13 cellular contexts compared by ENCODE assay signal in genomic region chr20:49185071-49185757, GRCh38. TPM values are rescaled to one million over a fixed set of nuclear protein-coding genes. Genes with fewer than 3 reads are reported as not detected.
DNase-seq lines count a peak whose midpoint lies in the region; ATAC-seq and TF ChIP-seq lines count a peak whose summit lies in the region.
"Had no signal": no experiment of that assay in that cellular context is flagged by ENCODE, and none has a peak within 500 bp of the region (broad histone marks: within the 10 kb centered on the region; RNA-seq: fewer than 3 reads in every experiment).

No MANE protein-coding gene starts in this region.

- H3K79me2 ChIP-seq in Karpas-422 (ENCODE audit: low read length): peaks cover 76% of the 10 kb centered on the region

- H3K27me3 Mint-ChIP-seq in T-helper 1 cell treated with Interleukin-12 subunit alpha and Interleukin-12 subunit beta and Interleukin-4 antibody, amounts not matched to agents 30 μg/mL and 1 μg/mL, for 36 hours (ENCODE audit: low read depth): peaks cover 5% of the 10 kb centered on the region
- peaks cover 5% of the 10 kb centered on the region for H3K27me3 Mint-ChIP-seq in brain

- ATAC-seq in GM18517 (IDR thresholded peaks at IDR 0.05; ENCODE audit: unreplicated experiment) (no peak), GM21526 (IDR thresholded peaks at IDR 0.05; ENCODE audit: low FRiP score, unreplicated experiment) (no peak)
- ATAC-seq: HCT116, left lung had no signal

- H3K9ac ChIP-seq in Karpas-422 (ENCODE audit: low read length): 0 out of 2 replicates have a peak overlapping the region, but pooled peaks have one; percentile 3

- H3K4me3 Mint-ChIP-seq in T-helper 1 cell treated with Interleukin-12 subunit alpha and Interleukin-12 subunit beta and Interleukin-4 antibody, amounts not matched to agents 30 μg/mL and 1 μg/mL, for 36 hours: peak overlapping the region; percentile 42
- peak overlapping the region; percentile 26 to 89 (median 65) for H3K4me3 Mint-ChIP-seq in brain

- H3K27ac ChIP-seq in Karpas-422 (ENCODE audit: low read length) (no peak overlapping the region), neutrophil (peak overlapping the region; percentile 98)

- H3K36me3 Mint-ChIP-seq in T-helper 1 cell treated with Interleukin-12 subunit alpha and Interleukin-12 subunit beta and Interleukin-4 antibody, amounts not matched to agents 30 μg/mL and 1 μg/mL, for 36 hours (ENCODE audit: low read depth): peaks cover 13% of the 10 kb centered on the region
- peaks cover 9% of the 10 kb centered on the region for H3K36me3 Mint-ChIP-seq in brain

- H3K4me1 Mint-ChIP-seq in T-helper 1 cell treated with Interleukin-12 subunit alpha and Interleukin-12 subunit beta and Interleukin-4 antibody, amounts not matched to agents 30 μg/mL and 1 μg/mL, for 36 hours (ENCODE audit: low read depth): peaks cover 48% of the 10 kb centered on the region
- H3K4me1 Mint-ChIP-seq in brain: peaks cover 65% of the 10 kb centered on the region

- H3K4me2 ChIP-seq in Karpas-422 (ENCODE audit: low read depth, low read length, poor library complexity, severe bottlenecking): peak overlapping the region; percentile 83

- no peak for TF ChIP-seq CTCF in brain (conservative IDR thresholded peaks at IDR 0.05)
- no peak for TF ChIP-seq CTCF in neutrophil (IDR thresholded peaks at IDR 0.05)

- no peak overlapping the region for H3K27ac Mint-ChIP-seq in T-helper 1 cell treated with Interleukin-12 subunit alpha and Interleukin-12 subunit beta and Interleukin-4 antibody, amounts not matched to agents 30 μg/mL and 1 μg/mL, for 36 hours
- peak overlapping the region in 1 of 5 experiments; percentile 62 for H3K27ac Mint-ChIP-seq in brain

- H3K9me2 ChIP-seq in Karpas-422 (replicated peaks; ENCODE audit: insufficient read depth, low read length): no peaks in the 10 kb centered on the region

- H3K4me1 ChIP-seq in Karpas-422 (ENCODE audit: low read length) (peaks cover 60% of the 10 kb centered on the region), neutrophil (ENCODE audit: control insufficient read depth in 1 of 2, insufficient read depth in 1 of 2, low read depth in 1 of 2, low read length in 1 of 2) (peaks cover 31 to 40% of the 10 kb centered on the region in 2 experiments)

- no peaks in the 10 kb centered on the region for H3K36me3 ChIP-seq in Karpas-422 (ENCODE audit: insufficient read depth, low read length)
- no peaks in the 10 kb centered on the region for H3K36me3 ChIP-seq in neutrophil

- H2AFZ ChIP-seq in Karpas-422 (ENCODE audit: low read length): no peak overlapping the region

- DNase-seq in T-helper 1 cell (no peak), Karpas-422 (no peak), GM03348 (ENCODE audit: low spot score) (no peak)
- DNase-seq: 8988T; effector CD4-positive, alpha-beta T cell; KG1; left lung had no signal

- H3K9me3 Mint-ChIP-seq in T-helper 1 cell treated with Interleukin-12 subunit alpha and Interleukin-12 subunit beta and Interleukin-4 antibody, amounts not matched to agents 30 μg/mL and 1 μg/mL, for 36 hours: no peaks in the 10 kb centered on the region
- H3K9me3 Mint-ChIP-seq in brain: peaks cover 0 to 3% (median 1%) of the 10 kb centered on the region in 5 experiments

- H3K4me3 ChIP-seq in Karpas-422 (ENCODE audit: low read length) (no peak overlapping the region), neutrophil (ENCODE audit: low read depth in 1 of 2, low read length in 1 of 2) (no peak overlapping the region)

- H3K27me3 ChIP-seq in Karpas-422 (ENCODE audit: low read length) (no peaks in the 10 kb centered on the region), neutrophil (no peaks in the 10 kb centered on the region)
- H3K27me3 ChIP-seq: left lung had no signal

- H4K20me1 ChIP-seq in Karpas-422 (ENCODE audit: insufficient read depth, low read depth, low read length): peaks cover 21% of the 10 kb centered on the region

- H3K9me3 ChIP-seq in Karpas-422 (ENCODE audit: low read length) (no peaks in the 10 kb centered on the region), neutrophil (no peaks in the 10 kb centered on the region)
- H3K9me3 ChIP-seq: left lung had no signal

RNA-seq across cellular contexts. Expression of gene STAU1, which starts 2.9 kb away (rescaled TPM):
- 30.6 and 34.0 TPM in 2 replicates for total RNA-seq in Karpas-422 (2014; rRNA removed; shearing (Covaris generic); ENCODE audit: low replicate concordance)
- polyA plus RNA-seq in brain (ENCODE audit: insufficient read depth, low read depth, low replicate concordance): 162 TPM

RNA-seq across cellular contexts. Expression of gene DDX27, which starts 34.0 kb away (rescaled TPM):
- 34.5 and 43.7 TPM in 2 replicates for total RNA-seq in Karpas-422 (2014; rRNA removed; shearing (Covaris generic); ENCODE audit: low replicate concordance)
- polyA plus RNA-seq in brain (ENCODE audit: insufficient read depth, low read depth, low replicate concordance): 81.3 TPM
